8 cellular contexts compared by ENCODE assay signal in the genomic region with DNA sequence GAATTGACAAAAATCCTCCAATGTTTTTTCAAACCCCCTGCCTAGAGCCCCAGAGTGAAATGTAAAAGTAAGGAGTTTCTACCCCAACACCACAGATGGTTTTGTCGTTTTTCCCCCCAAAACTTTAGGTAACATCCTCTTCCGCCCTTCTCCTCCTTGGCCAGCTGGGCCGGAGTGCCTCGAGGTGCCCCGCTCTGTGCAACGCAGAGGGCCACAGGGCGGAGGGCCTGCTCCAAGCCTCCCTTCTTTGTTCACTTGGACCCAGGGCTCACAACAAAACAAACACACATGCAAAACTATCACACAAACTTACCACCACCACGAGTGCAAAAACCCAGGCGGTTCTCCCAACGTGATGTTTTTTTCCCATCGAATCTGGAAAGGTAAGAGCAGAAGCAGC. TPM values are rescaled to one million over a fixed set of nuclear protein-coding genes. Genes with fewer than 3 reads are reported as not detected.
A peak's percentile ranks its signal among the peaks of the same experiment; 100 is the strongest.
DNase-seq lines count a peak whose midpoint lies in the region; ATAC-seq, FAIRE-seq and TF ChIP-seq lines count a peak whose summit lies in the region.

No MANE protein-coding gene starts in this region.

- peaks cover 59% of the 10 kb centered on the region for H3K79me2 ChIP-seq in GM23248 (ENCODE audit: insufficient read depth)

- H3K9me3 Mint-ChIP-seq in activated B cell treated with CpG ODN at 0.5 μM for 24 hours, result no peaks in the 10 kb centered on the region

- H3K9me3 ChIP-seq in GM23248 (ENCODE audit: low read depth) (no peaks in the 10 kb centered on the region), skeletal muscle satellite cell (replicated peaks; ENCODE audit: low read length) (no peaks in the 10 kb centered on the region)

- H3K4me2 ChIP-seq in GM23248 (ENCODE audit: unreplicated experiment) (peak overlapping the region; percentile 83), skeletal muscle satellite cell (ENCODE audit: low read length) (peak overlapping the region; percentile 92)

- DNase-seq in GM23248, result no peak
- no peak for DNase-seq in activated B cell treated with CpG ODN at 0.5 μM for 24 hours
- DNase-seq in foreskin keratinocyte, result no peak
- DNase-seq in NK-92 treated with Interleukin-12 subunit alpha and Interleukin-12 subunit beta, amount 100 ng/mL, for 24 hours (lab: John Stamatoyannopoulos, UW), result no peak
- DNase-seq in EL, result no peak
- no peak for DNase-seq in HTR-8/SVneo (ENCODE audit: insufficient read length, low spot score)

- peak overlapping the region; percentile 73 for H3K9ac ChIP-seq in GM23248
- H3K9ac ChIP-seq in skeletal muscle satellite cell (ENCODE audit: low read depth, low read length), result no peak overlapping the region

- TF ChIP-seq CTCF in activated B cell treated with CpG ODN at 0.5 μM for 24 hours (IDR thresholded peaks at IDR 0.05) (no peak), foreskin keratinocyte (conservative IDR thresholded peaks at IDR 0.05) (no peak)

- H3K9me2 ChIP-seq in GM23248 (ENCODE audit: insufficient read depth), result no peaks in the 10 kb centered on the region

- peaks cover 16% of the 10 kb centered on the region for H3F3A ChIP-seq in GM23248 (ENCODE audit: insufficient read depth)

- POLR2A ChIA-PET in activated B cell treated with CpG ODN at 0.5 μM for 24 hours (lab: Charles Lee), result interaction anchor here (0.6 to 1.0 kb wide), 3 partner anchors 26 to 85 kb away, joined by 3 to 4 read pairs (median 3); no protein-coding TSS in a partner anchor

- in situ Hi-C loops in GM23248 (cut with MboI), result no loop called here

- WGBS in GM23248 (ENCODE audit: low coverage in 1 of 2, low lambda C conversion rate in 2 of 2, missing lambda C conversion rate in 2 of 2), 2 experiments, result 66 to 68% methylated on average over 11 of the region's 11 CpGs

- peak overlapping the region; percentile 6 for H3K27ac Mint-ChIP-seq in activated B cell treated with CpG ODN at 0.5 μM for 24 hours

- H3K4me1 ChIP-seq in GM23248 (ENCODE audit: insufficient read depth), result peaks cover 35% of the 10 kb centered on the region
- H3K4me1 ChIP-seq in foreskin keratinocyte, result peaks cover 24% of the 10 kb centered on the region
- H3K4me1 ChIP-seq in skeletal muscle satellite cell (ENCODE audit: control insufficient read depth, insufficient read depth, low read length), result peaks cover 34% of the 10 kb centered on the region

- no peaks in the 10 kb centered on the region for H4K20me1 ChIP-seq in GM23248 (ENCODE audit: insufficient read depth)

- ATAC-seq in activated B cell treated with CpG ODN at 0.5 μM for 24 hours (ENCODE audit: low read depth) (no peak), foreskin keratinocyte (no peak), GM19023 (IDR thresholded peaks at IDR 0.05; ENCODE audit: unreplicated experiment) (no peak)

- H3K36me3 ChIP-seq in GM23248 (ENCODE audit: low read depth), result 0 out of 2 replicates have a peak, but pooled peaks cover 3% of the 10 kb centered on the region
- H3K36me3 ChIP-seq in skeletal muscle satellite cell (ENCODE audit: insufficient read depth, low read length), result peaks cover 27% of the 10 kb centered on the region

- CTCF ChIA-PET in activated B cell treated with CpG ODN at 0.5 μM for 24 hours (lab: Charles Lee), result no interaction called here

- H3K36me3 Mint-ChIP-seq in activated B cell treated with CpG ODN at 0.5 μM for 24 hours (ENCODE audit: low read depth), result peaks cover 29% of the 10 kb centered on the region

- intact Hi-C loops in activated B cell treated with CpG ODN at 0.5 μM for 24 hours (cut with micrococcal nuclease), result no loop called here

- no peaks in the 10 kb centered on the region for H3K27me3 Mint-ChIP-seq in activated B cell treated with CpG ODN at 0.5 μM for 24 hours

- peaks cover 42% of the 10 kb centered on the region for H3K4me1 Mint-ChIP-seq in activated B cell treated with CpG ODN at 0.5 μM for 24 hours

- no peak for FAIRE-seq in HTR-8/SVneo (lab: Jason Lieb, UNC)

- H2AFZ ChIP-seq in GM23248, result peak overlapping the region; percentile 58

- H3K27ac ChIP-seq in GM23248 (peak overlapping the region; percentile 48), foreskin keratinocyte (peak overlapping the region; percentile 32)

- H3K4me3 ChIP-seq in GM23248 (peak overlapping the region; percentile 77), skeletal muscle satellite cell (ENCODE audit: low read length) (peak overlapping the region; percentile 81)

- H3K27me3 ChIP-seq in GM23248 (replicated peaks; ENCODE audit: insufficient read depth), result no peaks in the 10 kb centered on the region
- H3K27me3 ChIP-seq in foreskin keratinocyte, result no peaks in the 10 kb centered on the region
- no peaks in the 10 kb centered on the region for H3K27me3 ChIP-seq in skeletal muscle satellite cell (ENCODE audit: control insufficient read depth, insufficient read depth, low read length)

- H3K4me3 Mint-ChIP-seq in activated B cell treated with CpG ODN at 0.5 μM for 24 hours, result peak overlapping the region; percentile 78

RNA-seq across cellular contexts. Expression of a gene that starts 1.9 kb away (rescaled TPM):
- total RNA-seq in GM23248 (2014; rRNA removed; shearing (Covaris generic)), result 15.4 and 19.9 TPM in 2 replicates
- polyA plus RNA-seq in GM23248 (2016; fragmentation: Nextera tagmentation; extraction: Ambion mirVana), result 6.2 and 7.1 TPM in 2 replicates
- total RNA-seq in activated B cell treated with CpG ODN at 0.5 μM for 24 hours, result 23.1 and 29.7 TPM in 2 replicates
- total RNA-seq in foreskin keratinocyte, result 12.7 and 14.9 TPM in 2 replicates
- polyA plus RNA-seq in foreskin keratinocyte, result 13.3 and 17.0 TPM in 2 replicates
- 15.0 and 16.6 TPM in 2 replicates for total RNA-seq in skeletal muscle satellite cell (2012; rRNA removed)
